Comparison of ENCODE assay signal across 13 cellular contexts in genomic region chr4:89531932-89532640, GRCh38.
DNase-seq lines count a peak whose midpoint lies in the region; ATAC-seq and TF ChIP-seq lines count a peak whose summit lies in the region.
"Had no signal": no experiment of that assay in that cellular context is flagged by ENCODE, and none has a peak within 500 bp of the region (broad histone marks: within the 10 kb centered on the region; RNA-seq: fewer than 3 reads in every experiment).

No MANE protein-coding gene starts in this region.

- peaks cover 28% of the 10 kb centered on the region for H3K27me3 Mint-ChIP-seq in activated CD8-positive, alpha-beta T cell treated with anti-CD3 and anti-CD28 coated beads for 36 hours

- H3K4me1 Mint-ChIP-seq in activated CD8-positive, alpha-beta T cell treated with anti-CD3 and anti-CD28 coated beads for 36 hours (ENCODE audit: low read depth): peaks cover 9% of the 10 kb centered on the region

- DNase-seq in COLO829 (ENCODE audit: low spot score) (peak; percentile 79), NCI-H1930 (lab: John Stamatoyannopoulos, UW) (peak; percentile 13 to 34), epidermal melanocyte (ENCODE audit: insufficient read length, low spot score) (peak; percentile 30), NOMO-1 treated with dmso at 0.1 percent for 144 hours (lab: John Stamatoyannopoulos, UW; ENCODE audit: unreplicated experiment) (no peak)
- DNase-seq in activated CD8-positive, alpha-beta T cell treated with anti-CD3 and anti-CD28 coated beads for 36 hours: no peak
- DNase-seq: C1 segment of cervical spinal cord; Caco-2; CD4-positive, alpha-beta memory T cell; DMS153; DND-41; GOT3; HFFc6 had no signal

- H3K4me3 Mint-ChIP-seq in activated CD8-positive, alpha-beta T cell treated with anti-CD3 and anti-CD28 coated beads for 36 hours: no peak overlapping the region
- H3K4me3 Mint-ChIP-seq: CD4-positive, alpha-beta memory T cell; HFFc6 had no signal

- no peak for TF ChIP-seq CTCF in activated CD8-positive, alpha-beta T cell treated with anti-CD3 and anti-CD28 coated beads for 36 hours (IDR thresholded peaks at IDR 0.05)

- no peaks in the 10 kb centered on the region for H3K36me3 Mint-ChIP-seq in activated CD8-positive, alpha-beta T cell treated with anti-CD3 and anti-CD28 coated beads for 36 hours (ENCODE audit: low read depth)
- H3K36me3 Mint-ChIP-seq: CD4-positive, alpha-beta memory T cell had no signal

- POLR2A ChIA-PET in activated CD8-positive, alpha-beta T cell treated with anti-CD3 and anti-CD28 coated beads for 36 hours (lab: Charles Lee): no interaction called here

- intact Hi-C loops in activated CD8-positive, alpha-beta T cell treated with anti-CD3 and anti-CD28 coated beads for 36 hours (cut with micrococcal nuclease): no loop called here

- no peaks in the 10 kb centered on the region for H3K9me3 Mint-ChIP-seq in activated CD8-positive, alpha-beta T cell treated with anti-CD3 and anti-CD28 coated beads for 36 hours
- H3K9me3 Mint-ChIP-seq: HFFc6 had no signal

- no peak for ATAC-seq in HG03108 (IDR thresholded peaks at IDR 0.05; ENCODE audit: unreplicated experiment)
- ATAC-seq in activated CD8-positive, alpha-beta T cell treated with anti-CD3 and anti-CD28 coated beads for 36 hours: no peak

- H3K27ac Mint-ChIP-seq in activated CD8-positive, alpha-beta T cell treated with anti-CD3 and anti-CD28 coated beads for 36 hours: no peak overlapping the region
- H3K27ac Mint-ChIP-seq: CD4-positive, alpha-beta memory T cell; HFFc6 had no signal

- CTCF ChIA-PET in activated CD8-positive, alpha-beta T cell treated with anti-CD3 and anti-CD28 coated beads for 36 hours (lab: Charles Lee): no interaction called here

Comparison
In these comparisons a context has a peak if more than half of its experiments do, and no peak if none do; other contexts are left out.
1. DNase-seq: peak in COLO829 (single experiment), NCI-H1930 (2 of 2) and epidermal melanocyte (single experiment); none in NOMO-1 treated with dmso at 0.1 percent for 144 hours (single experiment) and activated CD8-positive, alpha-beta T cell treated with anti-CD3 and anti-CD28 coated beads for 36 hours (single experiment).